In the genomic region with DNA sequence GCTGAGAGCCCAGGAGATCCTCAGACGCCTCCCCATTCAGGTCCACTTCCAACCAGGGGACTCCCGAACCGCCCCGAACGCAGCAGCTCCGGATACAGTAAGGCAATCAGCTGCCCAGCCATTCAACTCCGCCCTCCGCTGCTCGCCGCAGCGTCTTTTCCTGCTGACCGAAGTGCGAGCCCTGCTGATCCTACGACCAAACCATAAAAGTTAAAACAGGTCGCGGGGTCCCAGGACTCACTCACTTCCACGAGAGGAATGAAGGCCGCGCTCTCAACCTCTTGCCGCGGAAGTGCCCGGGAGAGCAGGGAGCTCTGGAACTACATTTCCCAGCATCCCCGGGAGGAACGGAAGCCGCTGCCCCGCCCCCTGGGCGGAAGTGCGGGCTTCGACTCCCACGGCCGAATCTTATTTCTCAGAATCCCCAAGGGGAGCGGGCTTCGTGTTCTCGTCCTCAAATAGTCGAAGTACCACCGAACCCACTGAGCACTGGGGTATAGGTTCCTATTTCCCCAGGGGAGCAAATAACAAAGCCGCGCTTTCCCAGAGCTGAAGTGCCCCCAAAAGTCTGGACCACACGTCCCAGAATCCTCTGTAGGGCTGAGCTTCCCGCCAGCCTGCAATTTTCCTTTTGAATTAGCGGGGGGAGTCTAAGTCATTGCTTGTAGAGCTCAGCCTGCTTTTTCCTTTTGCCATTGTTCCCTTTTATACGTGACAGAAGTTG, we compare ENCODE assay signal across 1 cellular context.
TF ChIP-seq lines count a peak whose summit lies in the region.

TSS of gene ZNF45 (minus strand) at position 298 of the 724 bp plus-strand sequence. CDS start 13,097 bp downstream, outside the sequence.

TF ChIP-seq in HepG2, 621 proteins besides CTCF, POLR2A, EP300 and RAD21 (continued from another document and continues in another):
- TF ChIP-seq ZNF441 (CRISPR knock-in tag; IDR thresholded peaks at IDR 0.05; ENCODE audit: borderline replicate concordance) (0 out of 2 replicates have a peak, but pooled peaks have one; percentile 67), ZNF883 (CRISPR knock-in tag; IDR thresholded peaks at IDR 0.05; ENCODE audit: not compliant biosample characterization) (no peak), ARNTL (CRISPR knock-in tag; IDR thresholded peaks at IDR 0.05) (no peak; the same call in 1 of the 2 replicates), KLF15 (CRISPR knock-in tag; IDR thresholded peaks at IDR 0.05; ENCODE audit: borderline replicate concordance) (no peak; the same call in 1 of the 2 replicates), KLF9 (CRISPR knock-in tag; IDR thresholded peaks at IDR 0.05; ENCODE audit: low read depth) (no peak), ZBED4 (CRISPR knock-in tag; IDR thresholded peaks at IDR 0.05; ENCODE audit: borderline replicate concordance) (peak; percentile 67), ZNF234 (CRISPR knock-in tag; conservative IDR thresholded peaks at IDR 0.05) (no peak), BRCA1 (CRISPR knock-in tag; IDR thresholded peaks at IDR 0.05) (no peak), MYNN (CRISPR knock-in tag; IDR thresholded peaks at IDR 0.05; ENCODE audit: low read depth) (no peak), ZNF350 (CRISPR knock-in tag; IDR thresholded peaks at IDR 0.05; ENCODE audit: borderline replicate concordance, low read depth) (peak; percentile 53; the same call in 1 of the 2 replicates), ZNF552 (CRISPR knock-in tag; IDR thresholded peaks at IDR 0.05; ENCODE audit: borderline replicate concordance) (peak; percentile 56; the same call in 1 of the 2 replicates), ZNF225 (CRISPR knock-in tag; IDR thresholded peaks at IDR 0.05) (no peak), ZNF670 (CRISPR knock-in tag; IDR thresholded peaks at IDR 0.05; ENCODE audit: borderline replicate concordance) (no peak), SRSF1 (optimal IDR thresholded peaks at IDR 0.05; ENCODE audit: low read depth, low read length) (no peak), ARID3A (IDR thresholded peaks at IDR 0.05; ENCODE audit: low read depth, low read length) (no peak), ZNF382 (CRISPR knock-in tag; IDR thresholded peaks at IDR 0.05; ENCODE audit: borderline replicate concordance) (no peak), NR2F2 (IDR thresholded peaks at IDR 0.05; ENCODE audit: borderline replicate concordance, low read depth) (peak; percentile 26; the same call in 1 of the 2 replicates), ZBTB40 (IDR thresholded peaks at IDR 0.05) (peak; percentile 65), ZBTB40 (CRISPR knock-in tag; IDR thresholded peaks at IDR 0.05) (peak; percentile 63; the same call in 1 of the 2 replicates), ZNF572 (CRISPR knock-in tag; IDR thresholded peaks at IDR 0.05) (no peak)
- TF ChIP-seq, protein P1, sequence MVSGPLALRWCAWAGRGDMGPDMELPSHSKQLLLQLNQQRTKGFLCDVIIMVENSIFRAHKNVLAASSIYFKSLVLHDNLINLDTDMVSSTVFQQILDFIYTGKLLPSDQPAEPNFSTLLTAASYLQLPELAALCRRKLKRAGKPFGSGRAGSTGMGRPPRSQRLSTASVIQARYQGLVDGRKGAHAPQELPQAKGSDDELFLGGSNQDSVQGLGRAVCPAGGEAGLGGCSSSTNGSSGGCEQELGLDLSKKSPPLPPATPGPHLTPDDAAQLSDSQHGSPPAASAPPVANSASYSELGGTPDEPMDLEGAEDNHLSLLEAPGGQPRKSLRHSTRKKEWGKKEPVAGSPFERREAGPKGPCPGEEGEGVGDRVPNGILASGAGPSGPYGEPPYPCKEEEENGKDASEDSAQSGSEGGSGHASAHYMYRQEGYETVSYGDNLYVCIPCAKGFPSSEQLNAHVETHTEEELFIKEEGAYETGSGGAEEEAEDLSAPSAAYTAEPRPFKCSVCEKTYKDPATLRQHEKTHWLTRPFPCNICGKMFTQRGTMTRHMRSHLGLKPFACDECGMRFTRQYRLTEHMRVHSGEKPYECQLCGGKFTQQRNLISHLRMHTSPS (CRISPR knock-in tag; IDR thresholded peaks at IDR 0.05; ENCODE audit: low read depth): no peak
- TF ChIP-seq, protein P2, sequence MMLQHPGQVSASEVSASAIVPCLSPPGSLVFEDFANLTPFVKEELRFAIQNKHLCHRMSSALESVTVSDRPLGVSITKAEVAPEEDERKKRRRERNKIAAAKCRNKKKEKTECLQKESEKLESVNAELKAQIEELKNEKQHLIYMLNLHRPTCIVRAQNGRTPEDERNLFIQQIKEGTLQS (CRISPR knock-in tag; IDR thresholded peaks at IDR 0.05): no peak
- TF ChIP-seq, protein P3, sequence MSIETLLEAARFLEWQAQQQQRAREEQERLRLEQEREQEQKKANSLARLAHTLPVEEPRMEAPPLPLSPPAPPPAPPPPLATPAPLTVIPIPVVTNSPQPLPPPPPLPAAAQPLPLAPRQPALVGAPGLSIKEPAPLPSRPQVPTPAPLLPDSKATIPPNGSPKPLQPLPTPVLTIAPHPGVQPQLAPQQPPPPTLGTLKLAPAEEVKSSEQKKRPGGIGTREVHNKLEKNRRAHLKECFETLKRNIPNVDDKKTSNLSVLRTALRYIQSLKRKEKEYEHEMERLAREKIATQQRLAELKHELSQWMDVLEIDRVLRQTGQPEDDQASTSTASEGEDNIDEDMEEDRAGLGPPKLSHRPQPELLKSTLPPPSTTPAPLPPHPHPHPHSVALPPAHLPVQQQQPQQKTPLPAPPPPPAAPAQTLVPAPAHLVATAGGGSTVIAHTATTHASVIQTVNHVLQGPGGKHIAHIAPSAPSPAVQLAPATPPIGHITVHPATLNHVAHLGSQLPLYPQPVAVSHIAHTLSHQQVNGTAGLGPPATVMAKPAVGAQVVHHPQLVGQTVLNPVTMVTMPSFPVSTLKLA (IDR thresholded peaks at IDR 0.05): no peak
- TF ChIP-seq, protein P4, sequence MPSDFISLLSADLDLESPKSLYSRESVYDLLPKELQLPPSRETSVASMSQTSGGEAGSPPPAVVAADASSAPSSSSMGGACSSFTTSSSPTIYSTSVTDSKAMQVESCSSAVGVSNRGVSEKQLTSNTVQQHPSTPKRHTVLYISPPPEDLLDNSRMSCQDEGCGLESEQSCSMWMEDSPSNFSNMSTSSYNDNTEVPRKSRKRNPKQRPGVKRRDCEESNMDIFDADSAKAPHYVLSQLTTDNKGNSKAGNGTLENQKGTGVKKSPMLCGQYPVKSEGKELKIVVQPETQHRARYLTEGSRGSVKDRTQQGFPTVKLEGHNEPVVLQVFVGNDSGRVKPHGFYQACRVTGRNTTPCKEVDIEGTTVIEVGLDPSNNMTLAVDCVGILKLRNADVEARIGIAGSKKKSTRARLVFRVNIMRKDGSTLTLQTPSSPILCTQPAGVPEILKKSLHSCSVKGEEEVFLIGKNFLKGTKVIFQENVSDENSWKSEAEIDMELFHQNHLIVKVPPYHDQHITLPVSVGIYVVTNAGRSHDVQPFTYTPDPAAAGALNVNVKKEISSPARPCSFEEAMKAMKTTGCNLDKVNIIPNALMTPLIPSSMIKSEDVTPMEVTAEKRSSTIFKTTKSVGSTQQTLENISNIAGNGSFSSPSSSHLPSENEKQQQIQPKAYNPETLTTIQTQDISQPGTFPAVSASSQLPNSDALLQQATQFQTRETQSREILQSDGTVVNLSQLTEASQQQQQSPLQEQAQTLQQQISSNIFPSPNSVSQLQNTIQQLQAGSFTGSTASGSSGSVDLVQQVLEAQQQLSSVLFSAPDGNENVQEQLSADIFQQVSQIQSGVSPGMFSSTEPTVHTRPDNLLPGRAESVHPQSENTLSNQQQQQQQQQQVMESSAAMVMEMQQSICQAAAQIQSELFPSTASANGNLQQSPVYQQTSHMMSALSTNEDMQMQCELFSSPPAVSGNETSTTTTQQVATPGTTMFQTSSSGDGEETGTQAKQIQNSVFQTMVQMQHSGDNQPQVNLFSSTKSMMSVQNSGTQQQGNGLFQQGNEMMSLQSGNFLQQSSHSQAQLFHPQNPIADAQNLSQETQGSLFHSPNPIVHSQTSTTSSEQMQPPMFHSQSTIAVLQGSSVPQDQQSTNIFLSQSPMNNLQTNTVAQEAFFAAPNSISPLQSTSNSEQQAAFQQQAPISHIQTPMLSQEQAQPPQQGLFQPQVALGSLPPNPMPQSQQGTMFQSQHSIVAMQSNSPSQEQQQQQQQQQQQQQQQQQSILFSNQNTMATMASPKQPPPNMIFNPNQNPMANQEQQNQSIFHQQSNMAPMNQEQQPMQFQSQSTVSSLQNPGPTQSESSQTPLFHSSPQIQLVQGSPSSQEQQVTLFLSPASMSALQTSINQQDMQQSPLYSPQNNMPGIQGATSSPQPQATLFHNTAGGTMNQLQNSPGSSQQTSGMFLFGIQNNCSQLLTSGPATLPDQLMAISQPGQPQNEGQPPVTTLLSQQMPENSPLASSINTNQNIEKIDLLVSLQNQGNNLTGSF (CRISPR knock-in tag; IDR thresholded peaks at IDR 0.05): peak; percentile 86
